Comparison of ENCODE assay signal across 8 cellular contexts in the genomic region with DNA sequence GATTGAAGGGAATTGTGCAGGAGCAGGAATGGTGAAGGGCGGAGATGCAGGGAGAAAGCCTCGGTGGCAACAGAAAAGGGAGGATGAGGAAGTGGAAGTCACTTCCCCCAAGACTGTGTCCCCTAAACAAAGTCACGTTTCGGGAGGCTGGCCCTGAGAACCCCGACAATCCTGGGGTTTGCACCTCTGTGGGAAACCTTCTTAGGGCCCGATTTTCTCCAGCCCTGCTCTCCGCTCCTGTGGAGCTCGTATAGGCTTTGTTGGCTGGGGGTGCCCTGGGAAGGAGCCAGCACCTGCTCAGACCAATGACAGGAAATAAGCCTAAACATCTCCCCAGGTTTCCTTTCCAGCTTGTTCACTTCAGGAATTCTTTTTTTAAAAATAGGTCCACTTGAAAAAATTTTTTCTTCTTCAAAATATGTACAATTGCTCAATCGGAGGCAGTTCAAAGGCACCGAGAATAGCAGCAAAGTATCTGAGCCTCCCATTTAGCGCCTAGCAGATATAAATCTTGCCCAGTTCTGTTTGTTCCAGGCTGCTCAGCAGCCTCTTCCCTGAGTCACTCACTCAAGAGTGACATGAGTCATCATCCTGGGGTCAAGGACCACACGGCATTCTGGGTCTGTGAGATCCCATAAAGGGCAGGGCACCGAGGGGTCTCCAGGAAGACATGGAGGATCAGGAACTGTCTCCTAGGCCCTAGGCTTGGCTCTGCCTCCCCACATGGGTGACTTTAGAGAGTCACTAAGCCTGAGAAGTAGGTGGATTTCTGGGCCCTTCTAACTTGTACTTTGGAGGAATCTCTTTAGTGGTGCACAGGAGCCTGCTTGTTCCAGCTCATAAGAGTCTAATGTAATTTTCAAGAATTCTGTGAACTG. TPM values are rescaled to one million over a fixed set of nuclear protein-coding genes. Genes with fewer than 3 reads are reported as not detected.
DNase-seq lines count a peak whose midpoint lies in the region; TF ChIP-seq lines count a peak whose summit lies in the region.
"Had no signal": no experiment of that assay in that cellular context is flagged by ENCODE, and none has a peak within 500 bp of the region (broad histone marks: within the 10 kb centered on the region; RNA-seq: fewer than 3 reads in every experiment).

No MANE protein-coding gene starts in this region.

- no peak overlapping the region for H2BK15ac ChIP-seq in H9 (ENCODE audit: low read depth, low read length)

- H3K36me3 Mint-ChIP-seq in H9 (ENCODE audit: insufficient read depth in 1 of 3, low read depth in 3 of 3) (no peaks in the 10 kb centered on the region; a peak in 1 of 7 replicates), endothelial cell (ENCODE audit: low read depth, unreplicated experiment) (no peaks in the 10 kb centered on the region)

- H3K27ac ChIP-seq in H9 (ENCODE audit: insufficient read length, low read depth, low read length) (no peak overlapping the region), SK-N-MC (peak overlapping the region; percentile 69; the same call in 1 of the 2 replicates), skeletal muscle tissue (ENCODE audit: low read depth, low read length) (peak overlapping the region; percentile 73)

- DNase-seq in H9 (no peak), SK-N-MC (ENCODE audit: low read depth, low spot score) (no peak), foreskin melanocyte (peak; percentile 51), iPS-NIHi7 (ENCODE audit: extremely low spot score) (no peak), endothelial cell (ENCODE audit: low spot score) (no peak)
- DNase-seq in activated CD8-positive, alpha-beta memory T cell treated with anti-CD3 and anti-CD28 coated beads for 24 hours, result no peak

- no peaks in the 10 kb centered on the region for H3K27me3 ChIP-seq in H9 (ENCODE audit: insufficient read depth, low read length)
- H3K27me3 ChIP-seq in skeletal muscle tissue (ENCODE audit: control insufficient read depth in 3 of 3, insufficient read depth in 3 of 3, low read length in 3 of 3), result no peaks in the 10 kb centered on the region

- no peaks in the 10 kb centered on the region for H3K79me2 ChIP-seq in H9 (ENCODE audit: insufficient read depth, low read length)

- H2BK20ac ChIP-seq in H9 (ENCODE audit: low read depth, low read length, poor library complexity, severe bottlenecking), result no peak overlapping the region

- H4K91ac ChIP-seq in H9 (ENCODE audit: insufficient read length, low read depth, low read length), result no peak overlapping the region

- no peak overlapping the region for H3T11ph ChIP-seq in H9 (ENCODE audit: low read length)

- no peaks in the 10 kb centered on the region for H3K9me3 Mint-ChIP-seq in H9
- H3K9me3 Mint-ChIP-seq in endothelial cell (ENCODE audit: unreplicated experiment), result no peaks in the 10 kb centered on the region

- H3K9ac ChIP-seq in H9 (ENCODE audit: extremely low read depth, insufficient read length, low read length) (no peak overlapping the region), SK-N-MC (ENCODE audit: insufficient read length) (no peak overlapping the region), skeletal muscle tissue (ENCODE audit: low read depth in 1 of 3, low read length in 3 of 3) (peak overlapping the region in 2 of 3 donors; percentile 19 to 25)

- H3K4me1 ChIP-seq in H9 (ENCODE audit: insufficient read depth, low read length), result no peaks in the 10 kb centered on the region
- H3K4me1 ChIP-seq in skeletal muscle tissue (ENCODE audit: control insufficient read depth in 3 of 3, insufficient read depth in 3 of 3, low read length in 3 of 3), result peaks cover 47 to 61% (median 47%) of the 10 kb centered on the region in 3 donors

- no peaks in the 10 kb centered on the region for H3K79me1 ChIP-seq in H9 (ENCODE audit: insufficient read depth, low read depth, low read length, poor library complexity, severe bottlenecking)

- no peak overlapping the region for H2BK12ac ChIP-seq in H9 (ENCODE audit: insufficient read length, low read depth, low read length)

- H3K4me3 Mint-ChIP-seq in H9 (no peak overlapping the region), endothelial cell (ENCODE audit: unreplicated experiment) (no peak overlapping the region)

- H3K4me3 ChIP-seq in SK-N-MC (no peak overlapping the region), skeletal muscle tissue (ENCODE audit: low read length in 3 of 3) (no peak overlapping the region)

- no peak overlapping the region for H2BK5ac ChIP-seq in H9 (ENCODE audit: insufficient read length, low read length)

- no peak overlapping the region for H3K18ac ChIP-seq in H9 (ENCODE audit: insufficient read length, low read depth, low read length)

- H3K27me3 Mint-ChIP-seq in H9 (ENCODE audit: low read depth), result no peaks in the 10 kb centered on the region
- H3K27me3 Mint-ChIP-seq in endothelial cell (ENCODE audit: unreplicated experiment), result no peaks in the 10 kb centered on the region

- H2AK5ac ChIP-seq in H9 (ENCODE audit: insufficient read length, low read length), result no peak overlapping the region

- WGBS in H9 (ENCODE audit: extremely low coverage, insufficient read length, low lambda C conversion rate), result no CpG with 5 or more reads among the region's 13 CpGs

- H3K14ac ChIP-seq in H9 (ENCODE audit: insufficient read depth, low read length), result no peak overlapping the region

- no peak overlapping the region for H3K4ac ChIP-seq in H9 (ENCODE audit: low read depth, low read length)

- H3K27ac Mint-ChIP-seq in H9 (peak overlapping the region in 2 of 3 experiments; percentile 20 to 63; a peak in 3 of 7 replicates), endothelial cell (ENCODE audit: unreplicated experiment) (no peak overlapping the region)

- no peak overlapping the region for H3K4me2 ChIP-seq in H9 (ENCODE audit: insufficient read depth, insufficient read length, low read length)

- H3K4me1 Mint-ChIP-seq in H9 (peaks cover 9 to 14% of the 10 kb centered on the region in 2 experiments), endothelial cell (ENCODE audit: unreplicated experiment) (peaks cover 26% of the 10 kb centered on the region)

- H4K8ac ChIP-seq in H9 (replicated peaks; ENCODE audit: insufficient read length, low read depth, low read length), result no peak overlapping the region

- H3K23me2 ChIP-seq in H9 (ENCODE audit: insufficient read length, low read depth, low read length, poor library complexity, severe bottlenecking), result no peaks in the 10 kb centered on the region

- no peak for TF ChIP-seq CTCF in H9 (conservative IDR thresholded peaks at IDR 0.05)
- no peak for TF ChIP-seq CTCF in endothelial cell (IDR thresholded peaks at IDR 0.05; ENCODE audit: unreplicated experiment)

- H3K23ac ChIP-seq in H9 (ENCODE audit: insufficient read length, low read depth, low read length), result no peak overlapping the region

- H3K56ac ChIP-seq in H9 (ENCODE audit: insufficient read length, low read depth, low read length), result no peak overlapping the region

- H2AFZ ChIP-seq in H9 (ENCODE audit: low read length), result no peak overlapping the region

- no peak overlapping the region for H4K5ac ChIP-seq in H9 (ENCODE audit: insufficient read length, low read depth, low read length)

- H3K36me3 ChIP-seq in SK-N-MC (ENCODE audit: insufficient read depth, low read length), result no peaks in the 10 kb centered on the region
- H3K36me3 ChIP-seq in skeletal muscle tissue (ENCODE audit: control insufficient read depth in 3 of 3, insufficient read depth in 3 of 3, low read length in 3 of 3), result no peaks in the 10 kb centered on the region

- H3K9me3 ChIP-seq in H9 (ENCODE audit: control insufficient read depth, low read depth, low read length) (no peaks in the 10 kb centered on the region), SK-N-MC (ENCODE audit: low read depth, low read length) (no peaks in the 10 kb centered on the region), skeletal muscle tissue (ENCODE audit: control insufficient read depth in 3 of 3, low read length in 3 of 3) (no peaks in the 10 kb centered on the region)

- no peaks in the 10 kb centered on the region for H4K20me1 ChIP-seq in H9 (ENCODE audit: control insufficient read depth, insufficient read depth, insufficient read length)

- no peak overlapping the region for H2BK120ac ChIP-seq in H9 (ENCODE audit: low read depth, low read length, poor library complexity, severe bottlenecking)

RNA-seq across cellular contexts. Expression of gene IRAG1, which starts 34.0 kb away (rescaled TPM):
- total RNA-seq in H9 (2021), result 2.4 and 3.3 TPM in 2 replicates
- total RNA-seq in skeletal muscle tissue, result 2.6 TPM
- 8.7 TPM for total RNA-seq in endothelial cell (ENCODE audit: unreplicated experiment)
- total RNA-seq: T-helper 1 cell treated with Interleukin-12 subunit alpha and Interleukin-12 subunit beta and Interleukin-4 antibody, amounts not matched to agents 30 ng/mL and 1 ng/mL, for 36 hours had no signal

Comparison
In these comparisons a context has a peak if more than half of its experiments do, and no peak if none do; other contexts are left out.
1. H3K9ac ChIP-seq: peak in skeletal muscle tissue (2 of 3); none in H9 (single experiment) and SK-N-MC (single experiment).